Comparison of ENCODE assay signal across 8 cellular contexts in genomic region chr4:141346144-141346543, GRCh38.
A peak's percentile ranks its signal among the peaks of the same experiment; 100 is the strongest.
DNase-seq lines count a peak whose midpoint lies in the region; ATAC-seq, FAIRE-seq and TF ChIP-seq lines count a peak whose summit lies in the region.

No MANE protein-coding gene starts in this region.

- H3K9me3 Mint-ChIP-seq in progenitor cell of endocrine pancreas (ENCODE audit: low read depth), result no peaks in the 10 kb centered on the region

- H3K27me3 Mint-ChIP-seq in progenitor cell of endocrine pancreas, result no peaks in the 10 kb centered on the region

- TF ChIP-seq CTCF in progenitor cell of endocrine pancreas (IDR thresholded peaks at IDR 0.05; ENCODE audit: unreplicated experiment), result peak; percentile 27

- H3K4me1 Mint-ChIP-seq in progenitor cell of endocrine pancreas (ENCODE audit: low read depth), result peaks cover 4% of the 10 kb centered on the region

- FAIRE-seq in G401.6 (lab: Jason Lieb, UNC), result peak; percentile 92
- peak; percentile 83 for FAIRE-seq in RCC 7860 (lab: Jason Lieb, UNC)

- TF ChIP-seq POLR2A in GM18505 (IDR thresholded peaks at IDR 0.05; ENCODE audit: borderline replicate concordance, extremely low read depth, insufficient read depth, insufficient read length), result no peak

- H3K4me3 Mint-ChIP-seq in progenitor cell of endocrine pancreas (ENCODE audit: low read depth), result no peak overlapping the region

- H3K36me3 Mint-ChIP-seq in progenitor cell of endocrine pancreas (ENCODE audit: insufficient read depth), result no peaks in the 10 kb centered on the region

- ATAC-seq in HG03139 (IDR thresholded peaks at IDR 0.05; ENCODE audit: unreplicated experiment) (peak; percentile 54), HG03469 (IDR thresholded peaks at IDR 0.05; ENCODE audit: unreplicated experiment) (no peak), GM18505 (IDR thresholded peaks at IDR 0.05; ENCODE audit: unreplicated experiment) (no peak), HG03342 (IDR thresholded peaks at IDR 0.05; ENCODE audit: unreplicated experiment) (no peak)

- H3K27ac Mint-ChIP-seq in progenitor cell of endocrine pancreas, result no peak overlapping the region

- DNase-seq in RCC 7860 (ENCODE audit: low spot score) (peak; percentile 56), fibroblast of gingiva (ENCODE audit: low read depth) (peak; percentile 65), progenitor cell of endocrine pancreas (ENCODE audit: low spot score, unreplicated experiment) (no peak)
